Comparison of ENCODE assay signal across 9 cellular contexts in the genomic region with DNA sequence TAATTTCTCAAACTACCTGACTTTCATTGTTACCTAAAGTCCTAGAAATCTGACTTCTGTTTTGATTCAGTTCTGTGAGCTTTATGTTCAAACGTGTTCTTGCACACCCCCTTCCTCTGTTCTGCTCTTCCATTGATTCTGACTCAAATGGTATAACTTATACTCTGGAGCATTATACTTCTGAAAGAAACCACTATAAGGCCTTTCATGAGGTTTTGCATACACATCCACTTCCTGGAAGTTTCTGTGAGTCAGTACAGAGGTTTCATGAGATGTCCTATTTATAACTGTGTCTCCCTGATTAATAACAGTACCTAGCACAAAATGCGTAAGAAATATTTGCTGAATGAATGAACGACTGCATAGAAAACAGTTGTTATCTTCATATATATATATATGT.
"Had no signal": no experiment of that assay in that cellular context is flagged by ENCODE, and none has a peak within 500 bp of the region (broad histone marks: within the 10 kb centered on the region; RNA-seq: fewer than 3 reads in every experiment).

No MANE protein-coding gene starts in this region.

- H3K4me3 ChIP-seq: GM23248, HAP-1 had no signal

- ATAC-seq: HCT116, HepG2 had no signal

- H2AFZ ChIP-seq: GM23248 had no signal

- H3K9ac ChIP-seq: GM23248, KMS-11 had no signal

- H3K4me1 ChIP-seq: HAP-1 had no signal

- H3K27ac ChIP-seq: GM23248, KMS-11 had no signal

- H3K9me3 ChIP-seq: HAP-1 had no signal

- H3K4me2 ChIP-seq: KMS-11 had no signal

- DNase-seq: GM23248, GOT3, H7, HFFc6, KBM-7 had no signal

- H3K36me3 ChIP-seq: HAP-1 had no signal
